ENCODE assay signal across 3 cellular contexts in genomic region chr3:11820540-11821041, GRCh38.
TF ChIP-seq lines count a peak whose summit lies in the region.

No MANE protein-coding gene starts in this region.

TF ChIP-seq in SK-N-SH treated with all-trans-retinoic acid at 6 μM for 48 hours, 23 proteins besides CTCF, POLR2A, EP300 and RAD21 (continued from another document):
- no peak for TF ChIP-seq ARNTL (CRISPR knock-in tag; IDR thresholded peaks at IDR 0.05; ENCODE audit: borderline replicate concordance, low read depth)
- TF ChIP-seq BACH2 (CRISPR knock-in tag; IDR thresholded peaks at IDR 0.05; ENCODE audit: borderline replicate concordance), result no peak
- TF ChIP-seq ISL1 (CRISPR knock-in tag; IDR thresholded peaks at IDR 0.05), result no peak
- TF ChIP-seq CSDC2 (CRISPR knock-in tag; IDR thresholded peaks at IDR 0.05), result no peak
- no peak for TF ChIP-seq TOX (CRISPR knock-in tag; IDR thresholded peaks at IDR 0.05; ENCODE audit: borderline replicate concordance)
- no peak for TF ChIP-seq TSHZ2 (CRISPR knock-in tag; IDR thresholded peaks at IDR 0.05)
- no peak for TF ChIP-seq PATZ1 (CRISPR knock-in tag; IDR thresholded peaks at IDR 0.05; ENCODE audit: borderline replicate concordance)

TF ChIP-seq in SK-N-SH, 30 proteins besides CTCF, POLR2A, EP300 and RAD21 (continued from another document):
- TF ChIP-seq YY1 (IDR thresholded peaks at IDR 0.05; ENCODE audit: low read depth), result no peak
- no peak for TF ChIP-seq IRF3 (IDR thresholded peaks at IDR 0.05; ENCODE audit: low read depth, low read length)
- no peak for TF ChIP-seq TAF1 (IDR thresholded peaks at IDR 0.05; ENCODE audit: borderline replicate concordance, low read depth, low read length)
- no peak for TF ChIP-seq REST (IDR thresholded peaks at IDR 0.05; ENCODE audit: low read depth, low read length)
- TF ChIP-seq ZBTB33 (IDR thresholded peaks at IDR 0.05; ENCODE audit: borderline replicate concordance, low read depth), result no peak
- no peak for TF ChIP-seq ELF1 (IDR thresholded peaks at IDR 0.05)
TF ChIP-seq in SK-N-SH: peak in this region for 0.

TF ChIP-seq in WTC11, 78 proteins besides CTCF, POLR2A, EP300 and RAD21 (continued from another document):
- TF ChIP-seq IRF1 (CRISPR knock-in tag; IDR thresholded peaks at IDR 0.05) (no peak), GRHL2 (CRISPR knock-in tag; IDR thresholded peaks at IDR 0.05; ENCODE audit: insufficient replicate concordance, severe bottlenecking) (no peak)
